ENCODE assay signal across 15 cellular contexts in genomic region chr13:28336193-28336657, GRCh38.
DNase-seq lines count a peak whose midpoint lies in the region; ATAC-seq and TF ChIP-seq lines count a peak whose summit lies in the region.
"Had no signal": no experiment of that assay in that cellular context is flagged by ENCODE, and none has a peak within 500 bp of the region (broad histone marks: within the 10 kb centered on the region; RNA-seq: fewer than 3 reads in every experiment).

No MANE protein-coding gene starts in this region.

- no peak for TF ChIP-seq CTCF in gastroesophageal sphincter (IDR thresholded peaks at IDR 0.05)
- TF ChIP-seq CTCF in body of pancreas (IDR thresholded peaks at IDR 0.05): no peak
- no peak for TF ChIP-seq CTCF in BE2C (IDR thresholded peaks at IDR 0.05; ENCODE audit: low read depth, low read length)

- H3K27me3 Mint-ChIP-seq in natural killer cell treated with Interleukin-12 subunit alpha and Interleukin-12 subunit beta and Interleukin-15 and Interleukin-18, amount 100 ng/mL, for 72 hours: peaks cover 17 to 32% of the 10 kb centered on the region in 2 donors

- no peak overlapping the region for H2AK5ac ChIP-seq in mesendoderm (ENCODE audit: low read length)

- no peak overlapping the region for H3K4me2 ChIP-seq in Karpas-422 (ENCODE audit: low read depth, low read length, poor library complexity, severe bottlenecking)
- no peak overlapping the region for H3K4me2 ChIP-seq in mesendoderm (ENCODE audit: low read length)
- H3K4me2 ChIP-seq: A549, PC-9 had no signal

- H3K27ac Mint-ChIP-seq in natural killer cell treated with Interleukin-12 subunit alpha and Interleukin-12 subunit beta and Interleukin-15 and Interleukin-18, amount 100 ng/mL, for 72 hours: no peak overlapping the region
- H3K27ac Mint-ChIP-seq: CD4-positive, CD25-positive, alpha-beta regulatory T cell had no signal

- H4K5ac ChIP-seq in mesendoderm (ENCODE audit: low read length): no peak overlapping the region

- no peak overlapping the region for H2BK5ac ChIP-seq in mesendoderm (ENCODE audit: low read length)

- no peak overlapping the region for H2BK120ac ChIP-seq in mesendoderm (ENCODE audit: low read depth, low read length)

- H3K56ac ChIP-seq in mesendoderm (ENCODE audit: low read length): no peak overlapping the region

- no peaks in the 10 kb centered on the region for H3K27me3 ChIP-seq in Karpas-422 (ENCODE audit: low read length)
- no peaks in the 10 kb centered on the region for H3K27me3 ChIP-seq in gastroesophageal sphincter
- H3K27me3 ChIP-seq in mesendoderm (ENCODE audit: insufficient read depth, low read length, poor library complexity): no peaks in the 10 kb centered on the region
- H3K27me3 ChIP-seq in body of pancreas: no peaks in the 10 kb centered on the region
- H3K27me3 ChIP-seq in BE2C: no peaks in the 10 kb centered on the region

- H3K4me1 ChIP-seq in Karpas-422 (ENCODE audit: low read length) (no peaks in the 10 kb centered on the region), gastroesophageal sphincter (peaks cover 0 to 24% (median 3%) of the 10 kb centered on the region in 3 donors), mesendoderm (ENCODE audit: control insufficient read depth, low read depth, low read length) (peaks cover 6% of the 10 kb centered on the region), body of pancreas (no peaks in the 10 kb centered on the region), BE2C (peaks cover 19% of the 10 kb centered on the region)
- H3K4me1 ChIP-seq: A549 had no signal

- H3K79me2 ChIP-seq in Karpas-422 (ENCODE audit: low read length) (no peaks in the 10 kb centered on the region), mesendoderm (ENCODE audit: control insufficient read depth, insufficient read depth, low read length) (no peaks in the 10 kb centered on the region)

- H3K9ac ChIP-seq in Karpas-422 (ENCODE audit: low read length) (no peak overlapping the region), mesendoderm (ENCODE audit: low read length) (no peak overlapping the region)

- no peaks in the 10 kb centered on the region for H3K36me3 Mint-ChIP-seq in natural killer cell treated with Interleukin-12 subunit alpha and Interleukin-12 subunit beta and Interleukin-15 and Interleukin-18, amount 100 ng/mL, for 72 hours
- H3K36me3 Mint-ChIP-seq: CD4-positive, CD25-positive, alpha-beta regulatory T cell had no signal

- intact Hi-C loops in body of pancreas (cut with DNase I): no loop called here

- H3K18ac ChIP-seq in mesendoderm (ENCODE audit: low read length): peak overlapping the region; percentile 39

- no peaks in the 10 kb centered on the region for H3K9me3 Mint-ChIP-seq in natural killer cell treated with Interleukin-12 subunit alpha and Interleukin-12 subunit beta and Interleukin-15 and Interleukin-18, amount 100 ng/mL, for 72 hours
- H3K9me3 Mint-ChIP-seq: CD4-positive, CD25-positive, alpha-beta regulatory T cell had no signal

- no peak overlapping the region for H3K23ac ChIP-seq in mesendoderm (ENCODE audit: low read length)

- no peak overlapping the region for H2BK15ac ChIP-seq in mesendoderm (replicated peaks; ENCODE audit: low read depth)

- no peaks in the 10 kb centered on the region for H3K79me1 ChIP-seq in mesendoderm (ENCODE audit: low read length)

- H3K9me2 ChIP-seq in Karpas-422 (replicated peaks; ENCODE audit: insufficient read depth, low read length): no peaks in the 10 kb centered on the region

- no peak overlapping the region for H3K4ac ChIP-seq in mesendoderm (ENCODE audit: low read depth, low read length)

- no peak overlapping the region for H4K8ac ChIP-seq in mesendoderm (ENCODE audit: low read depth, low read length)

- no peaks in the 10 kb centered on the region for H4K20me1 ChIP-seq in Karpas-422 (ENCODE audit: insufficient read depth, low read depth, low read length)

- TF ChIP-seq EP300 in gastroesophageal sphincter (IDR thresholded peaks at IDR 0.05): no peak

- peaks cover 0 to 2% of the 10 kb centered on the region in 2 donors for H3K4me1 Mint-ChIP-seq in natural killer cell treated with Interleukin-12 subunit alpha and Interleukin-12 subunit beta and Interleukin-15 and Interleukin-18, amount 100 ng/mL, for 72 hours (ENCODE audit: low read depth in 2 of 2)
- H3K4me1 Mint-ChIP-seq: CD4-positive, CD25-positive, alpha-beta regulatory T cell had no signal

- H3K4me3 Mint-ChIP-seq in natural killer cell treated with Interleukin-12 subunit alpha and Interleukin-12 subunit beta and Interleukin-15 and Interleukin-18, amount 100 ng/mL, for 72 hours: no peak overlapping the region
- H3K4me3 Mint-ChIP-seq: CD4-positive, CD25-positive, alpha-beta regulatory T cell had no signal

- H3K27ac ChIP-seq in Karpas-422 (ENCODE audit: low read length): no peak overlapping the region
- H3K27ac ChIP-seq in gastroesophageal sphincter: no peak overlapping the region
- no peak overlapping the region for H3K27ac ChIP-seq in mesendoderm (ENCODE audit: low read depth, low read length)
- H3K27ac ChIP-seq in body of pancreas: no peak overlapping the region
- H3K27ac ChIP-seq: A549, PC-9 had no signal

- no peak overlapping the region for H3K4me3 ChIP-seq in Karpas-422 (ENCODE audit: low read length)
- no peak overlapping the region for H3K4me3 ChIP-seq in gastroesophageal sphincter
- no peak overlapping the region for H3K4me3 ChIP-seq in mesendoderm (ENCODE audit: low read length)
- H3K4me3 ChIP-seq in body of pancreas: no peak overlapping the region
- no peak overlapping the region for H3K4me3 ChIP-seq in BE2C (ENCODE audit: low read depth, low read length)
- H3K4me3 ChIP-seq: A549, HAP-1, PC-9 had no signal

- ATAC-seq in gastroesophageal sphincter (peak; percentile 71), body of pancreas (no peak)
- ATAC-seq in natural killer cell treated with Interleukin-12 subunit alpha and Interleukin-12 subunit beta and Interleukin-15 and Interleukin-18, amount 100 ng/mL, for 72 hours: no peak
- ATAC-seq: A549 had no signal

- H2AFZ ChIP-seq in Karpas-422 (ENCODE audit: low read length): no peak overlapping the region
- H2AFZ ChIP-seq: PC-9 had no signal

- DNase-seq in A172 (ENCODE audit: low spot score) (peak; percentile 76), Karpas-422 (peak; percentile 14), mesendoderm (peak; percentile 48), SKM-1 (lab: John Stamatoyannopoulos, UW; ENCODE audit: unreplicated experiment) (no peak), body of pancreas (no peak), BE2C (no peak)
- no peak for DNase-seq in natural killer cell treated with Interleukin-12 subunit alpha and Interleukin-12 subunit beta and Interleukin-15 and Interleukin-18, amount 100 ng/mL, for 72 hours (ENCODE audit: low spot score)
- DNase-seq: CD4-positive, CD25-positive, alpha-beta regulatory T cell; DMS79; NCI-H1092; NCI-H2227 treated with DMSO at 0.1 percent for 48 hours; PC-9 had no signal

- H3K36me3 ChIP-seq in Karpas-422 (ENCODE audit: insufficient read depth, low read length) (no peaks in the 10 kb centered on the region), gastroesophageal sphincter (no peaks in the 10 kb centered on the region), mesendoderm (ENCODE audit: control insufficient read depth, insufficient read depth, low read length) (no peaks in the 10 kb centered on the region), body of pancreas (replicated peaks in 1 of 2; ENCODE audit: insufficient read depth in 1 of 2, low read depth in 2 of 2) (no peaks in the 10 kb centered on the region), BE2C (no peaks in the 10 kb centered on the region)
- H3K36me3 ChIP-seq: HAP-1 had no signal

- 40% methylated on average over 2 of the region's 3 CpGs; no CpG with 5 or more reads in 1 of the 2 donors for WGBS in gastroesophageal sphincter (ENCODE audit: low coverage in 1 of 2), 2 donors
- no CpG with 5 or more reads among the region's 3 CpGs for WGBS in mesendoderm (ENCODE audit: extremely low coverage, insufficient coverage, low lambda C conversion rate)
- 66 to 71% methylated on average over 3 of the region's 3 CpGs for WGBS in body of pancreas, 2 donors

- no peak for TF ChIP-seq POLR2A in gastroesophageal sphincter (IDR thresholded peaks at IDR 0.05)
- no peak for TF ChIP-seq POLR2A in body of pancreas (IDR thresholded peaks at IDR 0.05)

- H3K9me3 ChIP-seq in Karpas-422 (ENCODE audit: low read length) (no peaks in the 10 kb centered on the region), gastroesophageal sphincter (no peaks in the 10 kb centered on the region), body of pancreas (no peaks in the 10 kb centered on the region), BE2C (no peaks in the 10 kb centered on the region)
- H3K9me3 ChIP-seq: A549, HAP-1 had no signal

Comparison
In these comparisons a context has a peak if more than half of its experiments do, and no peak if none do; other contexts are left out.
1. DNase-seq: peak in A172 (single experiment), Karpas-422 (single experiment) and mesendoderm (single experiment); none in natural killer cell treated with Interleukin-12 subunit alpha and Interleukin-12 subunit beta and Interleukin-15 and Interleukin-18, amount 100 ng/mL, for 72 hours (single experiment), SKM-1 (single experiment), body of pancreas (0 of 4) and BE2C (single experiment).